Comparison of ENCODE assay signal across 9 cellular contexts in the genomic region with DNA sequence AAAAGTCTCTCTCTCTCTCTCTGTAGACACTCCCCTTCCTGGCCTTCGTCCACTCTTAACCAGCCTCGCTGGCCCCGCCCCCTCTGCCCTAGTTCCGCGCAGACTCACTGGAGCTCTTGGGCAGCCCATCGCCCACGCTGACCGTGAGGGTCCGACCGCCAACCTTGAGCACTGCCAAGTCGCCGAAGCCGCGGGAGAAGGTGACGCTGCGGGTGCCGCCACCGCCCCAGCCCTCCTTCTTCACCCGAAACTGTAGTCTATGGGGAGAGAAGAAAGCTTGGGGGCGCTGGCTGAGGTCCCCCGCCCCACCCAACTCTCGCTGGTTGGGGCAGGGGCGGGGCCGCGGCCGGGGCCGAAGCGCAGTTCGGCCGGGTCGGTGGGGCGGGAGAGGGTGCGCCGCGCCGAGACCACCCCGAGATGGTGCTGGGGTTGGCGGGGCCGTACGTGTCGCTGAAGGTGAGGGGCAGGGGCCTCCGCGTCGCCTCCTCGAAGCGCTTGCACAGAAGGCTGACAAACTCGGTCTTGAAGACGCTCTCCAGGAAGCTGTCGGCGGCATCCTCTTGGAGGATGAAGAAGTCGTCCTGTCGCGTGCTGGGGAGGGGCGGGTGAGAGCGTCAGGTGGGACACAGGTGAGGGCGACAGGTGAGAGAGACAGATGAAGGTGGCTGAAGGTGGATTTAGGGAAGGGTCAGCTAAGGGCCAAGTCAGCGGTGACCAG. TPM values are rescaled to one million over a fixed set of nuclear protein-coding genes. Genes with fewer than 3 reads are reported as not detected.
DNase-seq lines count a peak whose midpoint lies in the region; FAIRE-seq and TF ChIP-seq lines count a peak whose summit lies in the region.
"Had no signal": no experiment of that assay in that cellular context is flagged by ENCODE, and none has a peak within 500 bp of the region (broad histone marks: within the 10 kb centered on the region; RNA-seq: fewer than 3 reads in every experiment).

No MANE protein-coding gene starts in this region.

- H3K4me1 Mint-ChIP-seq in activated CD4-positive, alpha-beta memory T cell treated with anti-CD3 and anti-CD28 coated beads, Interleukin-2, amount 10 ng/mL, durations not matched to agents 7 days and 5 days, result peaks cover 2% of the 10 kb centered on the region
- peaks cover 10% of the 10 kb centered on the region for H3K4me1 Mint-ChIP-seq in activated CD4-positive, alpha-beta memory T cell treated with anti-CD3 and anti-CD28 coated beads for 36 hours (ENCODE audit: low read depth)

- peaks cover 55% of the 10 kb centered on the region for H3K36me3 Mint-ChIP-seq in activated CD4-positive, alpha-beta memory T cell treated with anti-CD3 and anti-CD28 coated beads, Interleukin-2, amount 10 ng/mL, durations not matched to agents 7 days and 5 days (ENCODE audit: low read depth)
- peaks cover 28% of the 10 kb centered on the region for H3K36me3 Mint-ChIP-seq in activated CD4-positive, alpha-beta memory T cell treated with anti-CD3 and anti-CD28 coated beads for 36 hours

- no peaks in the 10 kb centered on the region for H3K9me3 Mint-ChIP-seq in activated CD4-positive, alpha-beta memory T cell treated with anti-CD3 and anti-CD28 coated beads, Interleukin-2, amount 10 ng/mL, durations not matched to agents 7 days and 5 days
- H3K9me3 Mint-ChIP-seq in activated CD4-positive, alpha-beta memory T cell treated with anti-CD3 and anti-CD28 coated beads for 36 hours, result no peaks in the 10 kb centered on the region
- H3K9me3 Mint-ChIP-seq: central memory CD8-positive, alpha-beta T cell had no signal

- no peaks in the 10 kb centered on the region for H3K27me3 Mint-ChIP-seq in activated CD4-positive, alpha-beta memory T cell treated with anti-CD3 and anti-CD28 coated beads, Interleukin-2, amount 10 ng/mL, durations not matched to agents 7 days and 5 days
- no peaks in the 10 kb centered on the region for H3K27me3 Mint-ChIP-seq in activated CD4-positive, alpha-beta memory T cell treated with anti-CD3 and anti-CD28 coated beads for 36 hours
- H3K27me3 Mint-ChIP-seq: central memory CD8-positive, alpha-beta T cell had no signal

- peak overlapping the region; percentile 81 for H3K9ac ChIP-seq in mucosa of stomach (ENCODE audit: low read length)

- CTCF ChIA-PET in activated CD4-positive, alpha-beta memory T cell treated with anti-CD3 and anti-CD28 coated beads, Interleukin-2, amount 10 ng/mL, durations not matched to agents 7 days and 5 days (lab: Charles Lee), result no interaction called here
- CTCF ChIA-PET in activated CD4-positive, alpha-beta memory T cell treated with anti-CD3 and anti-CD28 coated beads for 36 hours (lab: Charles Lee), result no interaction called here

- H3K4me1 ChIP-seq in mucosa of stomach (ENCODE audit: control insufficient read depth, insufficient read depth, low read length), result peaks cover 14% of the 10 kb centered on the region
- H3K4me1 ChIP-seq in vagina, result peaks cover 12% of the 10 kb centered on the region

- H3K4me3 ChIP-seq in fibroblast of mammary gland (ENCODE audit: control insufficient read depth, low read depth, low read length) (peak overlapping the region; percentile 71), mucosa of stomach (ENCODE audit: low read length) (peak overlapping the region; percentile 74), vagina (peak overlapping the region; percentile 47 to 86)

- H3K27me3 ChIP-seq in mucosa of stomach (ENCODE audit: control insufficient read depth, insufficient read depth, low read length) (no peaks in the 10 kb centered on the region), vagina (no peaks in the 10 kb centered on the region)

- H3K9me3 ChIP-seq in mucosa of stomach (ENCODE audit: control insufficient read depth, low read length) (no peaks in the 10 kb centered on the region), vagina (no peaks in the 10 kb centered on the region)

- FAIRE-seq in GM12891 (lab: Jason Lieb, UNC), result no peak

- POLR2A ChIA-PET in activated CD4-positive, alpha-beta memory T cell treated with anti-CD3 and anti-CD28 coated beads, Interleukin-2, amount 10 ng/mL, durations not matched to agents 7 days and 5 days (lab: Charles Lee), result interaction anchor here (0.6 kb wide), 1 partner anchor 52 kb away, joined by 3 read pairs; no protein-coding TSS in a partner anchor
- POLR2A ChIA-PET in activated CD4-positive, alpha-beta memory T cell treated with anti-CD3 and anti-CD28 coated beads for 36 hours (lab: Charles Lee), result no interaction called here

- no peaks in the 10 kb centered on the region for H3K36me3 ChIP-seq in mucosa of stomach (ENCODE audit: control insufficient read depth, insufficient read depth, low read length)
- no peaks in the 10 kb centered on the region for H3K36me3 ChIP-seq in vagina

- in situ Hi-C loops in SK-MEL-5 (cut with HindIII; ENCODE audit: low pct_unique_long_range_greater_than_20kb, low sequenced_read_pairs), result no loop called here

- no peak for DNase-seq in activated CD4-positive, alpha-beta memory T cell treated with anti-CD3 and anti-CD28 coated beads, Interleukin-2, amount 10 ng/mL, durations not matched to agents 7 days and 5 days
- DNase-seq in activated CD4-positive, alpha-beta memory T cell treated with anti-CD3 and anti-CD28 coated beads for 36 hours, result no peak
- DNase-seq in SK-MEL-5 (ENCODE audit: low read depth, low spot score), result peak; percentile 90
- DNase-seq in fibroblast of mammary gland (ENCODE audit: low read depth), result peak; percentile 87
- no peak for DNase-seq in vagina (ENCODE audit: extremely low spot score in 2 of 2)
- no peak for DNase-seq in GM12891 (ENCODE audit: insufficient read length, low spot score)
- DNase-seq in SIG-M5 (lab: John Stamatoyannopoulos, UW), result no peak

- H3K27ac Mint-ChIP-seq in activated CD4-positive, alpha-beta memory T cell treated with anti-CD3 and anti-CD28 coated beads, Interleukin-2, amount 10 ng/mL, durations not matched to agents 7 days and 5 days, result peak overlapping the region; percentile 31
- H3K27ac Mint-ChIP-seq in activated CD4-positive, alpha-beta memory T cell treated with anti-CD3 and anti-CD28 coated beads for 36 hours, result no peak overlapping the region

- intact Hi-C loops in activated CD4-positive, alpha-beta memory T cell treated with anti-CD3 and anti-CD28 coated beads for 36 hours (cut with micrococcal nuclease), result no loop called here
- intact Hi-C loops in vagina (cut with DNase I), result no loop called here

- TF ChIP-seq CTCF in fibroblast of mammary gland (conservative IDR thresholded peaks at IDR 0.05; ENCODE audit: control insufficient read depth, insufficient read depth, low read depth, low read length), result no peak
- TF ChIP-seq CTCF in vagina (IDR thresholded peaks at IDR 0.05), result no peak

- no peak overlapping the region for H3K4me3 Mint-ChIP-seq in activated CD4-positive, alpha-beta memory T cell treated with anti-CD3 and anti-CD28 coated beads, Interleukin-2, amount 10 ng/mL, durations not matched to agents 7 days and 5 days
- H3K4me3 Mint-ChIP-seq in activated CD4-positive, alpha-beta memory T cell treated with anti-CD3 and anti-CD28 coated beads for 36 hours, result no peak overlapping the region
- H3K4me3 Mint-ChIP-seq: central memory CD8-positive, alpha-beta T cell had no signal

- peak overlapping the region; percentile 95 for H3K27ac ChIP-seq in vagina

- TF ChIP-seq POLR2A in vagina (IDR thresholded peaks at IDR 0.05) (peak in 1 of 2 donors; percentile 49), GM12891 (IDR thresholded peaks at IDR 0.05; ENCODE audit: low read depth, low read length) (no peak)

TF ChIP-seq in GM12891, 5 proteins besides CTCF, POLR2A, EP300 and RAD21:
- no peak for TF ChIP-seq PAX5 (IDR thresholded peaks at IDR 0.05; ENCODE audit: insufficient read depth, low read length, severe bottlenecking)
- TF ChIP-seq TAF1 (IDR thresholded peaks at IDR 0.05; ENCODE audit: low read depth, low read length), result no peak
- no peak for TF ChIP-seq POU2F2 (IDR thresholded peaks at IDR 0.05; ENCODE audit: low read depth, low read length)
- TF ChIP-seq SPI1 (IDR thresholded peaks at IDR 0.05; ENCODE audit: low read depth, low read length), result no peak
- TF ChIP-seq POLR2AphosphoS5 (IDR thresholded peaks at IDR 0.05; ENCODE audit: low read depth, low read length), result no peak

RNA-seq across cellular contexts. Expression of gene ZNF414, which starts 12.5 kb away (rescaled TPM):
- 10 to 100 TPM; 29.7 to 33.3 TPM for total RNA-seq in activated CD4-positive, alpha-beta memory T cell treated with anti-CD3 and anti-CD28 coated beads, Interleukin-2, amount 10 ng/mL, durations not matched to agents 7 days and 5 days
- total RNA-seq in activated CD4-positive, alpha-beta memory T cell treated with anti-CD3 and anti-CD28 coated beads for 36 hours, result 10 to 100 TPM; 19.7 to 24.6 TPM
- total RNA-seq in SK-MEL-5 (2014; rRNA removed; shearing (Covaris generic)), result 0.90 and 3.4 TPM in 2 replicates
- polyA plus RNA-seq in SK-MEL-5 (2015; cell fraction: cytosol; rRNA removed), result 15.3 and 17.1 TPM in 2 replicates
- 14.0 and 40.1 TPM in 2 replicates for polyA plus RNA-seq in SK-MEL-5 (2015; cell fraction: nucleus; rRNA removed)
- total RNA-seq in vagina, result 27.5 TPM
- 15.6 TPM for polyA plus RNA-seq in GM12891 (2012; ENCODE audit: low read depth, missing spikeins)

RNA-seq across cellular contexts. Expression of gene PRAM1, which starts 24.1 kb away (rescaled TPM):
- under 1 TPM; 0.58 to 0.63 TPM for total RNA-seq in activated CD4-positive, alpha-beta memory T cell treated with anti-CD3 and anti-CD28 coated beads, Interleukin-2, amount 10 ng/mL, durations not matched to agents 7 days and 5 days
- under 1 TPM; 0.73 to 1.00 TPM for total RNA-seq in activated CD4-positive, alpha-beta memory T cell treated with anti-CD3 and anti-CD28 coated beads for 36 hours
- total RNA-seq in SK-MEL-5 (2014; rRNA removed; shearing (Covaris generic)), result not detected in 2 replicates
- polyA plus RNA-seq in SK-MEL-5 (2015; cell fraction: cytosol; rRNA removed), result not detected in 2 replicates
- not detected in 2 replicates for polyA plus RNA-seq in SK-MEL-5 (2015; cell fraction: nucleus; rRNA removed)
- 0.49 TPM for total RNA-seq in vagina
- polyA plus RNA-seq in GM12891 (2012; ENCODE audit: low read depth, missing spikeins), result 0.36 TPM

RNA-seq across cellular contexts. Expression of gene MYO1F, which starts 50.7 kb away (rescaled TPM):
- 100 to 1,000 TPM; 420 TPM for total RNA-seq in activated CD4-positive, alpha-beta memory T cell treated with anti-CD3 and anti-CD28 coated beads, Interleukin-2, amount 10 ng/mL, durations not matched to agents 7 days and 5 days
- 10 to 100 TPM; 48.7 to 50.1 TPM for total RNA-seq in activated CD4-positive, alpha-beta memory T cell treated with anti-CD3 and anti-CD28 coated beads for 36 hours
- 0.05 and 0.27 TPM in 2 replicates for total RNA-seq in SK-MEL-5 (2014; rRNA removed; shearing (Covaris generic))
- polyA plus RNA-seq in SK-MEL-5 (2015; cell fraction: cytosol; rRNA removed), result 0.40 and 1.6 TPM in 2 replicates
- polyA plus RNA-seq in SK-MEL-5 (2015; cell fraction: nucleus; rRNA removed), result 0.04 and 0.51 TPM in 2 replicates
- total RNA-seq in vagina, result 20.4 TPM
- polyA plus RNA-seq in GM12891 (2012; ENCODE audit: low read depth, missing spikeins), result 7.4 TPM

Comparison
In these comparisons a context has a peak if more than half of its experiments do, and no peak if none do; other contexts are left out.
1. DNase-seq: peak in SK-MEL-5 (single experiment) and fibroblast of mammary gland (single experiment); none in activated CD4-positive, alpha-beta memory T cell treated with anti-CD3 and anti-CD28 coated beads, Interleukin-2, amount 10 ng/mL, durations not matched to agents 7 days and 5 days (single experiment), activated CD4-positive, alpha-beta memory T cell treated with anti-CD3 and anti-CD28 coated beads for 36 hours (single experiment), vagina (0 of 2), GM12891 (single experiment) and SIG-M5 (single experiment).
2. RNA of gene MYO1F, which starts 50.7 kb away (total RNA-seq): 420 TPM in activated CD4-positive, alpha-beta memory T cell treated with anti-CD3 and anti-CD28 coated beads, Interleukin-2, amount 10 ng/mL, durations not matched to agents 7 days and 5 days, 48.7 to 50.1 TPM in activated CD4-positive, alpha-beta memory T cell treated with anti-CD3 and anti-CD28 coated beads for 36 hours and 20.4 TPM in vagina (single experiment); 0.05 to 0.27 TPM in SK-MEL-5; every median in the first group is over 10 times any median in the second.
3. Peak in every context shown above with its lines, with median percentiles within 50 percentile points of each other: H3K4me3 ChIP-seq.